ENCODE assay signal across 26 cellular contexts in the genomic region with DNA sequence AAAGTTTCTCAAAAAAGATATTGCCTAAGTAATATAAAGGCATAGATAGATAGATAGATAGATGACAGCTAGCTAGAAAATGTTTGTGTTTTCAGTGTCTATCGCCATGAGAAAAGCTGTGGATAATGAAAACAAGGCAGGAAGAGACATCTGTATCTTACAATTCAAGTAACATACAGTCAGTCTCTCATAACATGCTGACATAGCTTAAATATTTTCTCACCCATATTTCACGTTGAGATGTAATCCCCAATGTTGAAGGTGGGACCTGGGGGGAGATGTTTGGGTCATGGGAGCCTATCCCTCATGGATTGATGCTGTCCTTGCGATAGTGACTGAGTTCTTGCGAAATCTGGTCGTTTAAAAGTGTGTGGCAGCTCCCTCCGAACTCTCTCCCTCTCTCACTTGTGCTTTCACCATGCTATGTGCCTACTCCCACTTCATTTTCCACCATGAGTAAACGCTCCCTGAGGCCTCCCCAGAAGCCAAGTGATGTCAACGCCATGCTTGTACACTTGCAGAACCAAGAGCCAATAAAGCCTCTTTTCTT.
DNase-seq lines count a peak whose midpoint lies in the region; ATAC-seq, FAIRE-seq and TF ChIP-seq lines count a peak whose summit lies in the region.
"Had no signal": no experiment of that assay in that cellular context is flagged by ENCODE, and none has a peak within 500 bp of the region (broad histone marks: within the 10 kb centered on the region; RNA-seq: fewer than 3 reads in every experiment).

No MANE protein-coding gene starts in this region.

- WGBS in HepG2 (ENCODE audit: low lambda C conversion rate) = 1% methylated on average over 8 of the region's 8 CpGs
- 38% methylated on average over 7 of the region's 8 CpGs for WGBS in right lobe of liver (ENCODE audit: insufficient coverage, low coverage, low lambda C conversion rate, missing lambda C conversion rate)

- no peak overlapping the region for H3K4me3 Mint-ChIP-seq in nephron
- H3K4me3 Mint-ChIP-seq: CD14-positive monocyte; CD4-positive, alpha-beta T cell; HFFc6 had no signal

- H3K4me1 Mint-ChIP-seq in nephron = peaks cover 11% of the 10 kb centered on the region
- H3K4me1 Mint-ChIP-seq: CD14-positive monocyte had no signal

- no peak for TF ChIP-seq RAD21 in HepG2 (CRISPR knock-in tag; IDR thresholded peaks at IDR 0.05)

- ATAC-seq in HepG2 (no peak), right lobe of liver (no peak)

- no peaks in the 10 kb centered on the region for H3K79me2 ChIP-seq in HepG2 (ENCODE audit: insufficient read depth, low read length)

- H3K36me3 Mint-ChIP-seq in nephron (ENCODE audit: low read depth) = no peaks in the 10 kb centered on the region
- H3K36me3 Mint-ChIP-seq: CD14-positive monocyte had no signal

- POLR2A ChIA-PET in HepG2 (lab: Yijun Ruan, JAX) = no interaction called here

- no peaks in the 10 kb centered on the region for H3K4me1 ChIP-seq in HepG2 (ENCODE audit: insufficient read depth, low read length)
- H3K4me1 ChIP-seq in right lobe of liver = no peaks in the 10 kb centered on the region
- H3K4me1 ChIP-seq: BE2C; BLaER1 treated with 17β-estradiol and CSF1 and Interleukin-3, amounts not matched to agents 10 nM and 100 nM; HAP-1 had no signal

- BruUV-seq in HepG2 (replicated peaks; lab: Mats Ljungman, UMichigan) = no TSS peak

- no peak overlapping the region for H2AFZ ChIP-seq in HepG2 (ENCODE audit: low read length)
- H2AFZ ChIP-seq: GM23248 had no signal

- no peak for TF ChIP-seq EP300 in HepG2 (IDR thresholded peaks at IDR 0.05; ENCODE audit: low read depth in 2 of 2, low read length in 2 of 2)
- no peak for TF ChIP-seq EP300 in HepG2 (CRISPR knock-in tag; IDR thresholded peaks at IDR 0.05; ENCODE audit: borderline replicate concordance)

- peaks cover 91% of the 10 kb centered on the region for H3K9me3 ChIP-seq in HepG2 (ENCODE audit: low read length)
- H3K9me3 ChIP-seq in right lobe of liver = no peaks in the 10 kb centered on the region
- H3K9me3 ChIP-seq: BE2C; BLaER1 treated with 17β-estradiol and CSF1 and Interleukin-3, amounts not matched to agents 10 nM and 100 nM; HAP-1 had no signal

- no peak for FAIRE-seq in HepG2 (lab: Jason Lieb, UNC)
- FAIRE-seq: A204.1, GM12891, GM18507 had no signal

- no peak overlapping the region for H3K4me2 ChIP-seq in HepG2 (ENCODE audit: low read depth, low read length)
- H3K4me2 ChIP-seq: BLaER1 treated with 17β-estradiol and CSF1 and Interleukin-3, amounts not matched to agents 10 nM and 100 nM had no signal

- peak overlapping the region in 2 of 3 experiments; percentile 37 for H3K27ac Mint-ChIP-seq in nephron
- H3K27ac Mint-ChIP-seq: CD4-positive, alpha-beta T cell; HFFc6 had no signal

- no peak overlapping the region for H3K4me3 ChIP-seq in HepG2 (replicated peaks in 1 of 3; ENCODE audit: insufficient read depth in 1 of 3, low read depth in 2 of 3, low read length in 3 of 3)
- H3K4me3 ChIP-seq in right lobe of liver = no peak overlapping the region
- H3K4me3 ChIP-seq: BLaER1 treated with 17β-estradiol and CSF1 and Interleukin-3, amounts not matched to agents 10 nM and 100 nM; GM23248; HAP-1 had no signal

- DNase-seq in HepG2 (ENCODE audit: low spot score) (no peak), right lobe of liver (no peak), amniotic epithelial cell (ENCODE audit: low read depth) (peak; percentile 29), iris pigment epithelial cell (ENCODE audit: low read depth) (peak; percentile 33), SKM-1 (lab: John Stamatoyannopoulos, UW; ENCODE audit: unreplicated experiment) (no peak), NCI-H2171 (lab: John Stamatoyannopoulos, UW) (no peak)
- no peak for DNase-seq in activated CD8-positive, alpha-beta memory T cell treated with anti-CD3 and anti-CD28 coated beads for 24 hours
- DNase-seq: ACHN; AML-193; BE2C; Calu3; CD4-positive, alpha-beta T cell; COR-L47; DMS53; DMS79 treated with DMSO at 0.1 percent for 48 hours; GF-D8; GM23248; HFFc6 had no signal

- no peaks in the 10 kb centered on the region for H3K36me3 ChIP-seq in HepG2 (replicated peaks in 1 of 2; ENCODE audit: control insufficient read depth in 1 of 2, insufficient read depth in 2 of 2, low read length in 2 of 2)
- no peaks in the 10 kb centered on the region for H3K36me3 ChIP-seq in right lobe of liver
- H3K36me3 ChIP-seq: BE2C; BLaER1 treated with 17β-estradiol and CSF1 and Interleukin-3, amounts not matched to agents 10 nM and 100 nM; HAP-1 had no signal

- H3K27ac ChIP-seq in HepG2 (ENCODE audit: extremely low read length, insufficient read depth, low read length) (no peak overlapping the region), right lobe of liver (no peak overlapping the region)
- H3K27ac ChIP-seq: 22Rv1; BLaER1 treated with 17β-estradiol and CSF1 and Interleukin-3, amounts not matched to agents 10 nM and 100 nM; GM23248 had no signal

- no peak for TF ChIP-seq CTCF in HepG2 (CRISPR knock-in tag; IDR thresholded peaks at IDR 0.05)
- TF ChIP-seq CTCF in right lobe of liver (IDR thresholded peaks at IDR 0.05) = no peak
- TF ChIP-seq CTCF in nephron (IDR thresholded peaks at IDR 0.05; ENCODE audit: unreplicated experiment in 3 of 3) = no peak

- intact Hi-C loops in HepG2 (cut with micrococcal nuclease; ENCODE audit: unreplicated experiment) (no loop called here), right lobe of liver (cut with DNase I) (no loop called here)

- H3K27me3 ChIP-seq in HepG2 (ENCODE audit: control insufficient read depth in 1 of 2, insufficient read depth in 2 of 2, low read length in 2 of 2) (no peaks in the 10 kb centered on the region), right lobe of liver (no peaks in the 10 kb centered on the region)
- H3K27me3 ChIP-seq: BE2C; BLaER1 treated with 17β-estradiol and CSF1 and Interleukin-3, amounts not matched to agents 10 nM and 100 nM had no signal

- no peaks in the 10 kb centered on the region for H3K9me3 Mint-ChIP-seq in nephron

- in situ Hi-C loops in HepG2 (cut with HindIII; ENCODE audit: extremely low pct_ligation_motif_present, low pct_unique_long_range_greater_than_20kb) = no loop called here

- no peaks in the 10 kb centered on the region for H3K27me3 Mint-ChIP-seq in nephron (ENCODE audit: low read depth)
- H3K27me3 Mint-ChIP-seq: CD4-positive, alpha-beta T cell had no signal

- CTCF ChIA-PET in HepG2 (lab: Yijun Ruan, JAX; ENCODE audit: low intra/inter-chr PET ratio, low total read pairs) = no interaction called here

- H4K20me1 ChIP-seq in HepG2 (ENCODE audit: insufficient read depth, low read length) = no peaks in the 10 kb centered on the region
- H4K20me1 ChIP-seq: BLaER1 treated with 17β-estradiol and CSF1 and Interleukin-3, amounts not matched to agents 10 nM and 100 nM had no signal

- H3K9ac ChIP-seq in HepG2 (ENCODE audit: insufficient read depth, low read depth, low read length) = no peak overlapping the region
- H3K9ac ChIP-seq: BLaER1 treated with 17β-estradiol and CSF1 and Interleukin-3, amounts not matched to agents 10 nM and 100 nM; GM23248 had no signal

- TF ChIP-seq POLR2A in HepG2 (IDR thresholded peaks at IDR 0.05; ENCODE audit: insufficient read depth in 1 of 2, low read depth in 2 of 2, low read length in 2 of 2) (no peak), right lobe of liver (IDR thresholded peaks at IDR 0.05) (no peak)

TF ChIP-seq in HepG2, 621 proteins besides CTCF, POLR2A, EP300 and RAD21:
- peak; percentile 50 to 72; a peak in 3 of 4 replicates for TF ChIP-seq MAFK (conservative IDR thresholded peaks at IDR 0.05 in 1 of 2, IDR thresholded peaks at IDR 0.05 in 1 of 2; ENCODE audit: low read length in 2 of 2)
- TF ChIP-seq ZNF878 (CRISPR knock-in tag; IDR thresholded peaks at IDR 0.05) = no peak
- peak; percentile 29; the same call in 1 of the 2 replicates for TF ChIP-seq MAFF (IDR thresholded peaks at IDR 0.05; ENCODE audit: low read depth, low read length)
- no peak for TF ChIP-seq ZNF33A (CRISPR knock-in tag; IDR thresholded peaks at IDR 0.05; ENCODE audit: borderline replicate concordance)
- TF ChIP-seq, protein P1, sequence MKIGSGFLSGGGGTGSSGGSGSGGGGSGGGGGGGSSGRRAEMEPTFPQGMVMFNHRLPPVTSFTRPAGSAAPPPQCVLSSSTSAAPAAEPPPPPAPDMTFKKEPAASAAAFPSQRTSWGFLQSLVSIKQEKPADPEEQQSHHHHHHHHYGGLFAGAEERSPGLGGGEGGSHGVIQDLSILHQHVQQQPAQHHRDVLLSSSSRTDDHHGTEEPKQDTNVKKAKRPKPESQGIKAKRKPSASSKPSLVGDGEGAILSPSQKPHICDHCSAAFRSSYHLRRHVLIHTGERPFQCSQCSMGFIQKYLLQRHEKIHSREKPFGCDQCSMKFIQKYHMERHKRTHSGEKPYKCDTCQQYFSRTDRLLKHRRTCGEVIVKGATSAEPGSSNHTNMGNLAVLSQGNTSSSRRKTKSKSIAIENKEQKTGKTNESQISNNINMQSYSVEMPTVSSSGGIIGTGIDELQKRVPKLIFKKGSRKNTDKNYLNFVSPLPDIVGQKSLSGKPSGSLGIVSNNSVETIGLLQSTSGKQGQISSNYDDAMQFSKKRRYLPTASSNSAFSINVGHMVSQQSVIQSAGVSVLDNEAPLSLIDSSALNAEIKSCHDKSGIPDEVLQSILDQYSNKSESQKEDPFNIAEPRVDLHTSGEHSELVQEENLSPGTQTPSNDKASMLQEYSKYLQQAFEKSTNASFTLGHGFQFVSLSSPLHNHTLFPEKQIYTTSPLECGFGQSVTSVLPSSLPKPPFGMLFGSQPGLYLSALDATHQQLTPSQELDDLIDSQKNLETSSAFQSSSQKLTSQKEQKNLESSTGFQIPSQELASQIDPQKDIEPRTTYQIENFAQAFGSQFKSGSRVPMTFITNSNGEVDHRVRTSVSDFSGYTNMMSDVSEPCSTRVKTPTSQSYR (CRISPR knock-in tag; IDR thresholded peaks at IDR 0.05; ENCODE audit: borderline replicate concordance) = no peak

Comparison
In these comparisons a context has a peak if more than half of its experiments do, and no peak if none do; other contexts are left out.
1. DNase-seq: peak in amniotic epithelial cell (single experiment) and iris pigment epithelial cell (single experiment); none in HepG2 (single experiment), right lobe of liver (0 of 3), SKM-1 (single experiment), NCI-H2171 (single experiment) and activated CD8-positive, alpha-beta memory T cell treated with anti-CD3 and anti-CD28 coated beads for 24 hours (single experiment).